ENCODE assay signal across 19 cellular contexts in the genomic region with DNA sequence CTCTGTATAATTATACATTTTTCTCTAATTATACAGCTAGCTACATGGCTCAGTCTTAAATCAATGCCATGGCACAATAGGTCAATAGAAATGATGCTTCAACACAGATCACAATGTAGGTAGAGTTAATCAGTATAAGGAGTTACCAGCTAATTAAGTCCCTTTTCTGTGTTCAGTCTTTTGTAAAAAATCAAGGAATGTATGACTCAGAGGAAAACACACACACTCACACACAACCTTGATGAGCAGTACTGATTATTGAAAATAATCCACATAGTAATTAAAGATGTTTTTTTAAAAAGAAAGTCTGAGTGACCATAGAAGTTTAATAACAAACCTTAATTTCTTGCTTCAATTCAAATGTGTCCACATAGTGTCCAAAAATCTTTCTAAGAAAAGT.
DNase-seq lines count a peak whose midpoint lies in the region; ATAC-seq, FAIRE-seq and TF ChIP-seq lines count a peak whose summit lies in the region.
"Had no signal": no experiment of that assay in that cellular context is flagged by ENCODE, and none has a peak within 500 bp of the region (broad histone marks: within the 10 kb centered on the region; RNA-seq: fewer than 3 reads in every experiment).

No MANE protein-coding gene starts in this region.

- H4K20me1 ChIP-seq in endothelial cell of umbilical vein (replicated peaks; ENCODE audit: control insufficient read depth, extremely low read depth, insufficient read depth, low read length), result no peaks in the 10 kb centered on the region

- H3K4me1 ChIP-seq in adipocyte (ENCODE audit: control insufficient read depth, insufficient read depth, low read length) (no peaks in the 10 kb centered on the region), endothelial cell of umbilical vein (ENCODE audit: control insufficient read depth, extremely low read depth, insufficient read depth, low read length) (no peaks in the 10 kb centered on the region)

- no peak overlapping the region for H3K27ac Mint-ChIP-seq in activated CD8-positive, alpha-beta T cell treated with anti-CD3 and anti-CD28 coated beads for 36 hours
- H3K27ac Mint-ChIP-seq: CD4-positive, alpha-beta T cell had no signal

- no peak overlapping the region for H3K4me3 Mint-ChIP-seq in activated CD8-positive, alpha-beta T cell treated with anti-CD3 and anti-CD28 coated beads for 36 hours
- H3K4me3 Mint-ChIP-seq: CD4-positive, alpha-beta T cell had no signal

- H3K27me3 Mint-ChIP-seq in activated CD8-positive, alpha-beta T cell treated with anti-CD3 and anti-CD28 coated beads for 36 hours, result no peaks in the 10 kb centered on the region
- H3K27me3 Mint-ChIP-seq: CD4-positive, alpha-beta T cell had no signal

- dilution Hi-C loops in endothelial cell of umbilical vein (cut with MboI; ENCODE audit: extremely low pct_ligation_motif_present, low sequenced_read_pairs), result no loop called here

- intact Hi-C loops in endothelial cell of umbilical vein (cut with micrococcal nuclease), result no loop called here
- intact Hi-C loops in activated CD8-positive, alpha-beta T cell treated with anti-CD3 and anti-CD28 coated beads for 36 hours (cut with micrococcal nuclease), result no loop called here

- no TSS peak for BruUV-seq in endothelial cell of umbilical vein (replicated peaks; lab: Mats Ljungman, UMichigan)

- no peaks in the 10 kb centered on the region for H3K36me3 ChIP-seq in adipocyte (ENCODE audit: control insufficient read depth, insufficient read depth, low read length, severe bottlenecking)
- H3K36me3 ChIP-seq in endothelial cell of umbilical vein (ENCODE audit: control insufficient read depth in 2 of 2, extremely low read depth in 1 of 2, insufficient read depth in 2 of 2, low read length in 2 of 2), result no peaks in the 10 kb centered on the region
- H3K36me3 ChIP-seq in kidney epithelial cell (ENCODE audit: control insufficient read depth, insufficient read depth, low read length), result no peaks in the 10 kb centered on the region

- H3K9ac ChIP-seq in adipocyte (ENCODE audit: low read length), result no peak overlapping the region
- no peak overlapping the region for H3K9ac ChIP-seq in endothelial cell of umbilical vein (replicated peaks; ENCODE audit: extremely low read depth, insufficient read depth, low read length)

- POLR2A ChIA-PET in endothelial cell of umbilical vein (lab: Charles Lee), result no interaction called here
- POLR2A ChIA-PET in activated CD8-positive, alpha-beta T cell treated with anti-CD3 and anti-CD28 coated beads for 36 hours (lab: Charles Lee), result no interaction called here

- no peak overlapping the region for H3K4me2 ChIP-seq in endothelial cell of umbilical vein (ENCODE audit: insufficient read depth, low read length)

- TF ChIP-seq POLR2A in endothelial cell of umbilical vein (IDR thresholded peaks at IDR 0.05; ENCODE audit: low read depth, low read length), result no peak

- H3K27me3 ChIP-seq in adipocyte (replicated peaks; ENCODE audit: control insufficient read depth, insufficient read depth, low read length) (no peaks in the 10 kb centered on the region), endothelial cell of umbilical vein (ENCODE audit: control insufficient read depth in 2 of 2, insufficient read depth in 2 of 2, low read length in 2 of 2) (no peaks in the 10 kb centered on the region), kidney epithelial cell (ENCODE audit: control insufficient read depth, insufficient read depth, low read length) (no peaks in the 10 kb centered on the region)

- no peaks in the 10 kb centered on the region for H3K79me2 ChIP-seq in endothelial cell of umbilical vein (ENCODE audit: control insufficient read depth, insufficient read depth, low read length)

- no peak overlapping the region for H3K4me3 ChIP-seq in adipocyte (ENCODE audit: low read length)
- no peak overlapping the region for H3K4me3 ChIP-seq in endothelial cell of umbilical vein (replicated peaks in 1 of 3; ENCODE audit: insufficient read depth in 1 of 3, low read depth in 1 of 3, low read length in 3 of 3)
- no peak overlapping the region for H3K4me3 ChIP-seq in kidney epithelial cell (ENCODE audit: low read depth, low read length)
- H3K4me3 ChIP-seq: GM12878, K562 had no signal

- peaks cover 4% of the 10 kb centered on the region for H3K9me3 Mint-ChIP-seq in activated CD8-positive, alpha-beta T cell treated with anti-CD3 and anti-CD28 coated beads for 36 hours

- no peaks in the 10 kb centered on the region for H3K9me1 ChIP-seq in endothelial cell of umbilical vein (replicated peaks; ENCODE audit: control insufficient read depth, extremely low read depth, insufficient read depth, low read length)

- no peak for FAIRE-seq in endothelial cell of umbilical vein (lab: Jason Lieb, UNC)
- FAIRE-seq: GM12878, K562 had no signal

- no peak overlapping the region for H3K27ac ChIP-seq in endothelial cell of umbilical vein (ENCODE audit: insufficient read depth, low read depth, low read length)

- no peaks in the 10 kb centered on the region for H3K9me3 ChIP-seq in adipocyte (ENCODE audit: control insufficient read depth, low read length)
- no peaks in the 10 kb centered on the region for H3K9me3 ChIP-seq in endothelial cell of umbilical vein (replicated peaks; ENCODE audit: control insufficient read depth, insufficient read depth, low read length)

- no peak overlapping the region for H2AFZ ChIP-seq in endothelial cell of umbilical vein (ENCODE audit: low read depth, low read length)

- no peaks in the 10 kb centered on the region for H3K36me3 Mint-ChIP-seq in activated CD8-positive, alpha-beta T cell treated with anti-CD3 and anti-CD28 coated beads for 36 hours (ENCODE audit: low read depth)

- CTCF ChIA-PET in endothelial cell of umbilical vein (lab: Charles Lee), result interaction anchor here (0.9 kb wide), 1 partner anchor 35 kb away, joined by 3 read pairs; no protein-coding TSS in a partner anchor
- CTCF ChIA-PET in activated CD8-positive, alpha-beta T cell treated with anti-CD3 and anti-CD28 coated beads for 36 hours (lab: Charles Lee), result no interaction called here

- DNase-seq in COR-L47 (lab: John Stamatoyannopoulos, UW), result peak; percentile 3
- peak; percentile 4 for DNase-seq in adipocyte (ENCODE audit: low read depth)
- DNase-seq in endothelial cell of umbilical vein (ENCODE audit: low read depth, low spot score), result peak; percentile 13
- peak; percentile 4 for DNase-seq in kidney epithelial cell (ENCODE audit: low read depth)
- DNase-seq in activated CD4-positive, alpha-beta T cell treated with anti-CD3 and anti-CD28 coated beads for 48 hours, result no peak
- DNase-seq in activated CD8-positive, alpha-beta T cell treated with anti-CD3 and anti-CD28 coated beads for 36 hours, result no peak
- DNase-seq in activated T-cell treated with anti-CD3 and anti-CD28 coated beads, Interleukin-2, amount 50 U/mL, for 1 hour, result no peak
- DNase-seq: CD4-positive, alpha-beta T cell; DMS153; NCI-H1092 treated with DMSO at 0.1 percent for 48 hours; NCI-H146; NCI-H2029 treated with DMSO at 0.1 percent for 48 hours; NCI-H2171; NCI-H748 treated with DMSO at 0.1 percent for 48 hours; NK-92 treated with Interleukin-12 subunit alpha and Interleukin-12 subunit beta, amount 100 ng/mL, for 24 hours; Right ventricle myocardium superior had no signal

- TF ChIP-seq CTCF in endothelial cell of umbilical vein (IDR thresholded peaks at IDR 0.05; ENCODE audit: extremely low read depth in 1 of 2, insufficient read depth in 1 of 2, low read depth in 1 of 2, low read length in 2 of 2) (no peak), kidney epithelial cell (IDR thresholded peaks at IDR 0.05; ENCODE audit: insufficient read depth, low read length, poor library complexity, severe bottlenecking) (no peak)
- no peak for TF ChIP-seq CTCF in activated CD8-positive, alpha-beta T cell treated with anti-CD3 and anti-CD28 coated beads for 36 hours (IDR thresholded peaks at IDR 0.05)

- H3K4me1 Mint-ChIP-seq in activated CD8-positive, alpha-beta T cell treated with anti-CD3 and anti-CD28 coated beads for 36 hours (ENCODE audit: low read depth), result no peaks in the 10 kb centered on the region

- ATAC-seq in HG02763 (IDR thresholded peaks at IDR 0.05; ENCODE audit: unreplicated experiment), result no peak
- no peak for ATAC-seq in activated CD8-positive, alpha-beta T cell treated with anti-CD3 and anti-CD28 coated beads for 36 hours
- ATAC-seq: GM12878, K562 had no signal

TF ChIP-seq in endothelial cell of umbilical vein, 7 proteins besides CTCF, POLR2A, EP300 and RAD21:
- TF ChIP-seq GATA2 (IDR thresholded peaks at IDR 0.05; ENCODE audit: insufficient read depth, insufficient read length, low read depth, low read length), result peak; percentile 39
- no peak for TF ChIP-seq MYC (IDR thresholded peaks at IDR 0.05; ENCODE audit: low read depth, low read length)
- TF ChIP-seq FOS (IDR thresholded peaks at IDR 0.05; ENCODE audit: borderline replicate concordance, insufficient read depth, low read length), result peak; percentile 53
- no peak for TF ChIP-seq JUN (IDR thresholded peaks at IDR 0.05; ENCODE audit: borderline replicate concordance, insufficient read depth, insufficient read length, low read depth)

Comparison
In these comparisons a context has a peak if more than half of its experiments do, and no peak if none do; other contexts are left out.
1. DNase-seq: peak in COR-L47 (single experiment), adipocyte (single experiment), endothelial cell of umbilical vein (single experiment) and kidney epithelial cell (single experiment); none in activated CD4-positive, alpha-beta T cell treated with anti-CD3 and anti-CD28 coated beads for 48 hours (single experiment), activated CD8-positive, alpha-beta T cell treated with anti-CD3 and anti-CD28 coated beads for 36 hours (single experiment) and activated T-cell treated with anti-CD3 and anti-CD28 coated beads, Interleukin-2, amount 50 U/mL, for 1 hour (single experiment).